Comparison of ENCODE assay signal across 1 cellular context in genomic region chrX:65534450-65535292, GRCh38.
TF ChIP-seq lines count a peak whose summit lies in the region.

Gene LAS1L, minus strand, starts transcription at chrX:65534787. Its CDS starts 72 bp downstream, at chrX:65534715.

TF ChIP-seq in HepG2, 621 proteins besides CTCF, POLR2A, EP300 and RAD21 (continued from another document and continues in another):
- TF ChIP-seq ZBED4 (CRISPR knock-in tag; IDR thresholded peaks at IDR 0.05; ENCODE audit: borderline replicate concordance) (no peak), ZNF800 (CRISPR knock-in tag; IDR thresholded peaks at IDR 0.05) (no peak), THAP11 (CRISPR knock-in tag; IDR thresholded peaks at IDR 0.05) (peak; percentile 92), HCFC1 (IDR thresholded peaks at IDR 0.05; ENCODE audit: low read depth, low read length) (peak; percentile 68), TRAFD1 (CRISPR knock-in tag; IDR thresholded peaks at IDR 0.05; ENCODE audit: borderline replicate concordance) (no peak), PAX8 (CRISPR knock-in tag; IDR thresholded peaks at IDR 0.05; ENCODE audit: borderline replicate concordance) (no peak), KDM2A (CRISPR knock-in tag; IDR thresholded peaks at IDR 0.05; ENCODE audit: borderline replicate concordance, low read depth) (peak; percentile 26; the same call in 1 of the 2 replicates), BRF2 (CRISPR knock-in tag; IDR thresholded peaks at IDR 0.05) (no peak), ARID5B (CRISPR knock-in tag; IDR thresholded peaks at IDR 0.05) (no peak), HNRNPUL1 (IDR thresholded peaks at IDR 0.05; ENCODE audit: low read depth, low read length) (no peak), RARA (CRISPR knock-in tag; IDR thresholded peaks at IDR 0.05) (no peak), SAP130 (CRISPR knock-in tag; IDR thresholded peaks at IDR 0.05; ENCODE audit: low read depth) (peak; percentile 68), ZFP41 (CRISPR knock-in tag; IDR thresholded peaks at IDR 0.05; ENCODE audit: borderline replicate concordance) (no peak), CREB1 (IDR thresholded peaks at IDR 0.05) (peak; percentile 79), CREB1 (CRISPR knock-in tag; IDR thresholded peaks at IDR 0.05) (peak; percentile 93), SRSF4 (IDR thresholded peaks at IDR 0.05; ENCODE audit: low read depth, low read length, poor library complexity, severe bottlenecking) (no peak), DRAP1 (CRISPR knock-in tag; IDR thresholded peaks at IDR 0.05) (peak; percentile 18; the same call in 1 of the 2 replicates), RBFOX2 (IDR thresholded peaks at IDR 0.05; ENCODE audit: low read depth, low read length) (peak; percentile 74), THAP8 (CRISPR knock-in tag; IDR thresholded peaks at IDR 0.05; ENCODE audit: borderline replicate concordance) (no peak), AKNA (CRISPR knock-in tag; IDR thresholded peaks at IDR 0.05; ENCODE audit: borderline replicate concordance) (no peak), ZNF282 (IDR thresholded peaks at IDR 0.05; ENCODE audit: partially characterized antibody) (no peak), ZNF407 (CRISPR knock-in tag; IDR thresholded peaks at IDR 0.05; ENCODE audit: not compliant biosample characterization) (no peak)
